In the genomic region with DNA sequence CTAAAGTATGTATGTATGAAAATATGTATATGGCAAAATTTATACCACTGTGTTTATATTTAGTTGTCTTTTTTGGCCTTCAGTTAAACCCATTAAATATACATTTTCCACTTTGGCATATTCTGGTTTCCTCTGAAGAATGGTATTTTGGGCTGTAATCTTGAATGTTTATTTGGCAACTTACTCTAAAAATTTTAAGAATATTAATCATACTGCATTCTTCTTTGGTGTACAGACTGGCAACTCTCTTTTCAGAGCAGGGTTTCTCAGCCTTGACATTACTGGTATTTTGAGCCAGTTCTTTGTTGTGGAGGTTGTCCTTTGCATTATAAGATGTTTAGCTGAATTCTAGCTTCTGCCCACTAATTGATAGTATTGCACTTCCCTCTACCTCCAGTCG, we compare ENCODE assay signal across 11 cellular contexts. TPM values are rescaled to one million over a fixed set of nuclear protein-coding genes. Genes with fewer than 3 reads are reported as not detected.
"Had no signal": no experiment of that assay in that cellular context is flagged by ENCODE, and none has a peak within 500 bp of the region (broad histone marks: within the 10 kb centered on the region; RNA-seq: fewer than 3 reads in every experiment).

No MANE protein-coding gene starts in this region.

- ATAC-seq: lower lobe of right lung; right cardiac atrium; stimulated activated memory B cell treated with anti-CD40 and anti-IgM and Interleukin-4, amounts not matched to agents 10 μg/mL and 1 μg/mL and 100 μg/mL, for 72 hours had no signal

- H3K4me3 ChIP-seq: lower lobe of right lung, transverse colon had no signal

- H3K27ac ChIP-seq: lower lobe of right lung, transverse colon had no signal

- H3K4me3 Mint-ChIP-seq: activated naive CD4-positive, alpha-beta T cell treated with anti-CD3 and anti-CD28 coated beads, Interleukin-2, amount 50 U/mL, for 24 hours; naive B cell; stimulated activated memory B cell treated with anti-CD40 and anti-IgM and Interleukin-4, amounts not matched to agents 10 μg/mL and 1 μg/mL and 100 μg/mL, for 72 hours had no signal

- H3K4me1 ChIP-seq: lower lobe of right lung, transverse colon had no signal

- DNase-seq: activated CD4-positive, alpha-beta T cell treated with anti-CD3 and anti-CD28 coated beads, Interleukin-2, amount 50 U/mL, for 1 hour; activated CD4-positive, CD25-positive, alpha-beta regulatory T cell; lower lobe of right lung; midbrain; naive B cell; posterior cingulate gyrus; right cardiac atrium; transverse colon had no signal

- H3K4me1 Mint-ChIP-seq: activated naive CD4-positive, alpha-beta T cell treated with anti-CD3 and anti-CD28 coated beads, Interleukin-2, amount 50 U/mL, for 24 hours; naive B cell; stimulated activated memory B cell treated with anti-CD40 and anti-IgM and Interleukin-4, amounts not matched to agents 10 μg/mL and 1 μg/mL and 100 μg/mL, for 72 hours had no signal

- H3K36me3 ChIP-seq: lower lobe of right lung, transverse colon had no signal

- H3K27ac Mint-ChIP-seq: activated naive CD4-positive, alpha-beta T cell treated with anti-CD3 and anti-CD28 coated beads, Interleukin-2, amount 50 U/mL, for 24 hours; naive B cell; stimulated activated memory B cell treated with anti-CD40 and anti-IgM and Interleukin-4, amounts not matched to agents 10 μg/mL and 1 μg/mL and 100 μg/mL, for 72 hours had no signal

- H3K9me3 ChIP-seq: lower lobe of right lung, transverse colon had no signal

- H3K36me3 Mint-ChIP-seq: activated naive CD4-positive, alpha-beta T cell treated with anti-CD3 and anti-CD28 coated beads, Interleukin-2, amount 50 U/mL, for 24 hours; naive B cell; stimulated activated memory B cell treated with anti-CD40 and anti-IgM and Interleukin-4, amounts not matched to agents 10 μg/mL and 1 μg/mL and 100 μg/mL, for 72 hours had no signal

- H3K27me3 ChIP-seq: transverse colon had no signal

- H3K9me3 Mint-ChIP-seq: activated naive CD4-positive, alpha-beta T cell treated with anti-CD3 and anti-CD28 coated beads, Interleukin-2, amount 50 U/mL, for 24 hours; stimulated activated memory B cell treated with anti-CD40 and anti-IgM and Interleukin-4, amounts not matched to agents 10 μg/mL and 1 μg/mL and 100 μg/mL, for 72 hours had no signal

RNA-seq across cellular contexts. Expression of a gene that starts 28.0 kb away (rescaled TPM):
- total RNA-seq: T-helper 2 cell treated with Interferon-gamma antibody and Interleukin-4, amounts not matched to agents 100 ng/mL and 5 ng/mL, for 36 hours had no signal
